ENCODE assay signal across 14 cellular contexts in genomic region chr20:22825076-22825475, GRCh38.
DNase-seq lines count a peak whose midpoint lies in the region; ATAC-seq and TF ChIP-seq lines count a peak whose summit lies in the region.
"Had no signal": no experiment of that assay in that cellular context is flagged by ENCODE, and none has a peak within 500 bp of the region (broad histone marks: within the 10 kb centered on the region; RNA-seq: fewer than 3 reads in every experiment).

No MANE protein-coding gene starts in this region.

- H3K36me3 ChIP-seq in RWPE2 (ENCODE audit: low read depth), result no peaks in the 10 kb centered on the region
- H3K36me3 ChIP-seq in endodermal cell (ENCODE audit: control insufficient read depth, insufficient read depth, low read length), result no peaks in the 10 kb centered on the region
- H3K36me3 ChIP-seq in MG63, result no peaks in the 10 kb centered on the region
- H3K36me3 ChIP-seq: BLaER1 treated with 17β-estradiol and CSF1 and Interleukin-3, amounts not matched to agents 10 nM and 100 nM had no signal

- H3K27ac ChIP-seq in RWPE2 (ENCODE audit: poor library complexity, severe bottlenecking), result peak overlapping the region; percentile 52
- H3K27ac ChIP-seq in endodermal cell (ENCODE audit: low read depth, low read length), result no peak overlapping the region
- H3K27ac ChIP-seq: BLaER1 treated with 17β-estradiol and CSF1 and Interleukin-3, amounts not matched to agents 10 nM and 100 nM had no signal

- ATAC-seq in RWPE2 (ENCODE audit: low read depth) (peak; percentile 43), HG03457 (IDR thresholded peaks at IDR 0.05; ENCODE audit: unreplicated experiment) (no peak), GM19035 (IDR thresholded peaks at IDR 0.05; ENCODE audit: unreplicated experiment) (no peak)

- H3K4me1 ChIP-seq in RWPE2 (ENCODE audit: insufficient read depth, poor library complexity, severe bottlenecking) (peaks cover 33% of the 10 kb centered on the region), endodermal cell (ENCODE audit: control insufficient read depth, insufficient read depth, low read length) (no peaks in the 10 kb centered on the region)

- H3K4me3 ChIP-seq in RWPE2 (ENCODE audit: severe bottlenecking), result no peak overlapping the region
- H3K4me3 ChIP-seq in endodermal cell (ENCODE audit: low read length), result no peak overlapping the region
- no peak overlapping the region for H3K4me3 ChIP-seq in MG63
- H3K4me3 ChIP-seq: BLaER1 treated with 17β-estradiol and CSF1 and Interleukin-3, amounts not matched to agents 10 nM and 100 nM had no signal

- H3K9me3 Mint-ChIP-seq in endodermal cell, result no peaks in the 10 kb centered on the region

- H3K36me3 Mint-ChIP-seq in endodermal cell (ENCODE audit: low read depth), result no peaks in the 10 kb centered on the region

- peaks cover 24% of the 10 kb centered on the region for H3K27me3 Mint-ChIP-seq in endodermal cell (ENCODE audit: insufficient read depth)

- H3K4me3 Mint-ChIP-seq in endodermal cell, result no peak overlapping the region

- H3K27ac Mint-ChIP-seq in endodermal cell, result no peak overlapping the region

- H3K9me3 ChIP-seq in RWPE2 (ENCODE audit: severe bottlenecking) (no peaks in the 10 kb centered on the region), endodermal cell (ENCODE audit: control insufficient read depth, low read length) (no peaks in the 10 kb centered on the region), MG63 (no peaks in the 10 kb centered on the region)
- H3K9me3 ChIP-seq: BLaER1 treated with 17β-estradiol and CSF1 and Interleukin-3, amounts not matched to agents 10 nM and 100 nM had no signal

- no peak for TF ChIP-seq CTCF in RWPE2 (IDR thresholded peaks at IDR 0.05; ENCODE audit: poor library complexity, severe bottlenecking)
- no peak for TF ChIP-seq CTCF in endodermal cell (conservative IDR thresholded peaks at IDR 0.05)

- H3K27me3 ChIP-seq in RWPE2 (ENCODE audit: insufficient read depth, poor library complexity, severe bottlenecking), result no peaks in the 10 kb centered on the region
- no peaks in the 10 kb centered on the region for H3K27me3 ChIP-seq in endodermal cell (ENCODE audit: control insufficient read depth, insufficient read depth, low read length, poor library complexity, severe bottlenecking)
- no peaks in the 10 kb centered on the region for H3K27me3 ChIP-seq in MG63
- H3K27me3 ChIP-seq: BLaER1 treated with 17β-estradiol and CSF1 and Interleukin-3, amounts not matched to agents 10 nM and 100 nM had no signal

- H3K9ac ChIP-seq in endodermal cell (ENCODE audit: extremely low read depth, low read length, poor library complexity, severe bottlenecking), result no peak overlapping the region
- H3K9ac ChIP-seq: BLaER1 treated with 17β-estradiol and CSF1 and Interleukin-3, amounts not matched to agents 10 nM and 100 nM had no signal

- H3K4me1 Mint-ChIP-seq in endodermal cell, result no peaks in the 10 kb centered on the region

- DNase-seq in EL (peak; percentile 13), RWPE2 (ENCODE audit: low spot score) (no peak), endodermal cell (peak; percentile 13), lung microvascular endothelial cell (ENCODE audit: low read depth in 2 of 2) (peak; percentile 24 to 59), MG63 (no peak), NCI-H187 (lab: John Stamatoyannopoulos, UW) (no peak)
- DNase-seq: 8988T, DMS 273 treated with DMSO at 0.1 percent for 48 hours, NCI-H1436, NCI-H2081 treated with DMSO at 0.1 percent for 48 hours, Right ventricle myocardium superior had no signal

- 94 to 96% methylated on average over 3 of the region's 3 CpGs for WGBS in endodermal cell (ENCODE audit: insufficient coverage in 1 of 2, insufficient read length in 1 of 2), 2 experiments

Comparison
In these comparisons a context has a peak if more than half of its experiments do, and no peak if none do; other contexts are left out.
1. DNase-seq: peak in EL (single experiment), endodermal cell (single experiment) and lung microvascular endothelial cell (2 of 2); none in RWPE2 (single experiment), MG63 (single experiment) and NCI-H187 (0 of 2).